20 cellular contexts compared by ENCODE assay signal in the genomic region with DNA sequence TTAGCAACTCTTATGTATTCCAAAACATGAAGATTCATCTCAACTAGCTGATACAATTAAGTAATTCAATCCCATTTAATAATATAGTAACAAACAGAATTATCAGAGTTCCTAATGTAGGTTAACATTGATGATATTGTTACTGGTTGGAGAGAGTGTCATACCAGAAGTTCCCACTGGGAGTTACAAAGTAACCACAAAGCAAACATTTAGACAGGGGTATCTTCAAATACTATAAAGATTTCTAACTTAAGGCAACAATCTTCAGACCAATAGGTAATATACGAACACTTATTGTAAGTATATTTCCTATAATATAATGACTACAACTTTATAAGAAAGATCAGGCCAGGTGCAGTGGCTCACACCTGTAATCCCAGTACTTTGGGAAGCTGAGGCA.
DNase-seq lines count a peak whose midpoint lies in the region; ATAC-seq, FAIRE-seq and TF ChIP-seq lines count a peak whose summit lies in the region.
"Had no signal": no experiment of that assay in that cellular context is flagged by ENCODE, and none has a peak within 500 bp of the region (broad histone marks: within the 10 kb centered on the region; RNA-seq: fewer than 3 reads in every experiment).

No MANE protein-coding gene starts in this region.

- no peak overlapping the region for H3K27ac Mint-ChIP-seq in neural crest cell (ENCODE audit: unreplicated experiment)
- no peak overlapping the region for H3K27ac Mint-ChIP-seq in activated T-cell treated with anti-CD3 and anti-CD28 coated beads, Interleukin-2, amount 50 U/mL, for 72 hours
- H3K27ac Mint-ChIP-seq: CD4-positive, alpha-beta T cell had no signal

- no peak overlapping the region for H3K4me3 Mint-ChIP-seq in neural crest cell
- H3K4me3 Mint-ChIP-seq in activated T-cell treated with anti-CD3 and anti-CD28 coated beads, Interleukin-2, amount 50 U/mL, for 72 hours = no peak overlapping the region
- H3K4me3 Mint-ChIP-seq: CD4-positive, alpha-beta T cell had no signal

- H3K9me3 ChIP-seq in SK-N-SH = 0 out of 2 replicates have a peak, but pooled peaks cover 4% of the 10 kb centered on the region
- H3K9me3 ChIP-seq: A549, Caco-2 had no signal

- POLR2A ChIA-PET in SK-N-SH (lab: Yijun Ruan, JAX) = no interaction called here

- H3K4me1 Mint-ChIP-seq in neural crest cell = peaks cover 10% of the 10 kb centered on the region
- no peaks in the 10 kb centered on the region for H3K4me1 Mint-ChIP-seq in activated T-cell treated with anti-CD3 and anti-CD28 coated beads, Interleukin-2, amount 50 U/mL, for 72 hours (ENCODE audit: low read depth)

- peaks cover 2% of the 10 kb centered on the region for H3K36me3 Mint-ChIP-seq in neural crest cell (ENCODE audit: low read depth)
- no peaks in the 10 kb centered on the region for H3K36me3 Mint-ChIP-seq in activated T-cell treated with anti-CD3 and anti-CD28 coated beads, Interleukin-2, amount 50 U/mL, for 72 hours (ENCODE audit: insufficient read depth in 2 of 2)

- no peak for TF ChIP-seq EP300 in SK-N-SH (IDR thresholded peaks at IDR 0.05; ENCODE audit: borderline replicate concordance in 1 of 2, low read depth in 1 of 2, low read length in 1 of 2)

- H3F3A ChIP-seq in SK-N-SH (replicated peaks; ENCODE audit: insufficient read depth) = no peaks in the 10 kb centered on the region

- H3K4me2 ChIP-seq in SK-N-SH = no peak overlapping the region
- H3K4me2 ChIP-seq: A549 had no signal

- no peaks in the 10 kb centered on the region for H3K4me1 ChIP-seq in SK-N-SH (ENCODE audit: control insufficient read depth in 1 of 2, insufficient read depth in 2 of 2, low read depth in 1 of 2, low read length in 1 of 2)
- no peaks in the 10 kb centered on the region for H3K4me1 ChIP-seq in foreskin keratinocyte
- H3K4me1 ChIP-seq: A549, Caco-2 had no signal

- 88% methylated on average over 1 of the region's 1 CpG for WGBS in SK-N-SH (ENCODE audit: low lambda C conversion rate)

- H3K27ac ChIP-seq in SK-N-SH (ENCODE audit: low read depth in 2 of 2, low read length in 1 of 2) (no peak overlapping the region), foreskin keratinocyte (no peak overlapping the region)
- H3K27ac ChIP-seq: 22Rv1, A549, C4-2B, GM23248 had no signal

- no peak overlapping the region for H3K9ac ChIP-seq in SK-N-SH
- H3K9ac ChIP-seq: GM23248 had no signal

- no peaks in the 10 kb centered on the region for H3K27me3 ChIP-seq in SK-N-SH (ENCODE audit: insufficient read depth)
- H3K27me3 ChIP-seq in foreskin keratinocyte = no peaks in the 10 kb centered on the region

- no peaks in the 10 kb centered on the region for H3K9me2 ChIP-seq in SK-N-SH

- no peak overlapping the region for H3K4me3 ChIP-seq in SK-N-SH (ENCODE audit: low read depth in 2 of 2, low read length in 1 of 2)
- H3K4me3 ChIP-seq: A549, GM23248 had no signal

- CTCF ChIA-PET in SK-N-SH (lab: Yijun Ruan, JAX) = no interaction called here

- no peak overlapping the region for H2AFZ ChIP-seq in SK-N-SH (ENCODE audit: low read depth)
- H2AFZ ChIP-seq: GM23248 had no signal

- no peaks in the 10 kb centered on the region for H3K27me3 Mint-ChIP-seq in neural crest cell (ENCODE audit: low read depth)
- no peaks in the 10 kb centered on the region for H3K27me3 Mint-ChIP-seq in activated T-cell treated with anti-CD3 and anti-CD28 coated beads, Interleukin-2, amount 50 U/mL, for 72 hours (ENCODE audit: low read depth)
- H3K27me3 Mint-ChIP-seq: CD4-positive, alpha-beta T cell had no signal

- no peak for ATAC-seq in SK-N-SH treated with all-trans-retinoic acid at 6 μM for 48 hours
- ATAC-seq in foreskin keratinocyte = peak; percentile 23
- ATAC-seq in activated T-cell treated with anti-CD3 and anti-CD28 coated beads, Interleukin-2, amount 50 U/mL, for 72 hours (replicated peaks in 1 of 2) = no peak
- ATAC-seq: A549 had no signal

- peaks cover under 1% of the 10 kb centered on the region for H3K9me3 Mint-ChIP-seq in neural crest cell
- H3K9me3 Mint-ChIP-seq in activated T-cell treated with anti-CD3 and anti-CD28 coated beads, Interleukin-2, amount 50 U/mL, for 72 hours = peaks cover 1 to 6% of the 10 kb centered on the region in 2 donors

- no peak for DNase-seq in SK-N-SH
- no peak for DNase-seq in foreskin keratinocyte
- no peak for DNase-seq in neural crest cell (ENCODE audit: low read depth, low spot score)
- DNase-seq in activated T-cell treated with anti-CD3 and anti-CD28 coated beads, Interleukin-2, amount 50 U/mL, for 72 hours = no peak
- no peak for DNase-seq in RCC 7860 (ENCODE audit: low spot score)
- no peak for DNase-seq in H54 (ENCODE audit: insufficient read length, low spot score)
- DNase-seq: AML-193; Caco-2; CD4-positive, alpha-beta T cell; GDM1; GM23248; H7 had no signal

- FAIRE-seq in RCC 7860 (lab: Jason Lieb, UNC) (no peak), H54 (lab: Jason Lieb, UNC) (no peak)
- FAIRE-seq: A549, D721Med, GM12892, GM18507, HTR-8/SVneo had no signal

- H3K79me2 ChIP-seq in SK-N-SH (ENCODE audit: insufficient read depth) = no peaks in the 10 kb centered on the region

- peak; percentile 7; the same call in 1 of the 2 replicates for TF ChIP-seq CTCF in SK-N-SH (IDR thresholded peaks at IDR 0.05)
- no peak for TF ChIP-seq CTCF in foreskin keratinocyte (conservative IDR thresholded peaks at IDR 0.05)
- peak; percentile 42 for TF ChIP-seq CTCF in neural crest cell (conservative IDR thresholded peaks at IDR 0.05)

- TF ChIP-seq POLR2A in H54 (IDR thresholded peaks at IDR 0.05; ENCODE audit: low read depth, low read length) = no peak

- no peak for TF ChIP-seq RAD21 in SK-N-SH (IDR thresholded peaks at IDR 0.05; ENCODE audit: low read length)

- no peaks in the 10 kb centered on the region for H3K36me3 ChIP-seq in SK-N-SH (replicated peaks in 1 of 2; ENCODE audit: control insufficient read depth in 1 of 2, insufficient read depth in 2 of 2, low read length in 1 of 2)

- H4K20me1 ChIP-seq in SK-N-SH (ENCODE audit: insufficient read depth) = no peaks in the 10 kb centered on the region

TF ChIP-seq in SK-N-SH, 30 proteins besides CTCF, POLR2A, EP300 and RAD21:
- TF ChIP-seq FOXM1 (IDR thresholded peaks at IDR 0.05; ENCODE audit: low read depth) = no peak
- no peak for TF ChIP-seq FOSL2 (IDR thresholded peaks at IDR 0.05; ENCODE audit: borderline replicate concordance, low read depth)
- no peak for TF ChIP-seq GABPA (IDR thresholded peaks at IDR 0.05; ENCODE audit: low read depth)
- TF ChIP-seq NRF1 (IDR thresholded peaks at IDR 0.05; ENCODE audit: low read depth, low read length) = no peak
- TF ChIP-seq NFIC (IDR thresholded peaks at IDR 0.05; ENCODE audit: borderline replicate concordance) = no peak
- TF ChIP-seq SIN3A (IDR thresholded peaks at IDR 0.05; ENCODE audit: borderline replicate concordance, low read depth, low read length) = no peak
- TF ChIP-seq MXI1 (IDR thresholded peaks at IDR 0.05; ENCODE audit: low read depth, low read length) = no peak
- TF ChIP-seq, protein P1, sequence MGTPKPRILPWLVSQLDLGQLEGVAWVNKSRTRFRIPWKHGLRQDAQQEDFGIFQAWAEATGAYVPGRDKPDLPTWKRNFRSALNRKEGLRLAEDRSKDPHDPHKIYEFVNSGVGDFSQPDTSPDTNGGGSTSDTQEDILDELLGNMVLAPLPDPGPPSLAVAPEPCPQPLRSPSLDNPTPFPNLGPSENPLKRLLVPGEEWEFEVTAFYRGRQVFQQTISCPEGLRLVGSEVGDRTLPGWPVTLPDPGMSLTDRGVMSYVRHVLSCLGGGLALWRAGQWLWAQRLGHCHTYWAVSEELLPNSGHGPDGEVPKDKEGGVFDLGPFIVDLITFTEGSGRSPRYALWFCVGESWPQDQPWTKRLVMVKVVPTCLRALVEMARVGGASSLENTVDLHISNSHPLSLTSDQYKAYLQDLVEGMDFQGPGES (IDR thresholded peaks at IDR 0.05; ENCODE audit: low read depth, low read length) = no peak

TF ChIP-seq in SK-N-SH treated with all-trans-retinoic acid at 6 μM for 48 hours, 23 proteins besides CTCF, POLR2A, EP300 and RAD21:
- no peak for TF ChIP-seq CSDC2 (CRISPR knock-in tag; IDR thresholded peaks at IDR 0.05)
TF ChIP-seq in SK-N-SH treated with all-trans-retinoic acid at 6 μM for 48 hours: peak in this region for 0.
